In genomic region chr1:36503159-36503558, GRCh38 we compare ENCODE assay signal across 1 cellular context.
TF ChIP-seq lines count a peak whose summit lies in the region.

No MANE protein-coding gene starts in this region.

TF ChIP-seq in HepG2, 621 proteins besides CTCF, POLR2A, EP300 and RAD21:
- no peak for TF ChIP-seq MIXL1 (CRISPR knock-in tag; IDR thresholded peaks at IDR 0.05)
- no peak for TF ChIP-seq ZBTB8A (CRISPR knock-in tag; IDR thresholded peaks at IDR 0.05; ENCODE audit: borderline replicate concordance, low read depth)
- no peak for TF ChIP-seq ZNF891 (CRISPR knock-in tag; IDR thresholded peaks at IDR 0.05)
- 0 out of 2 replicates have a peak, but pooled peaks have one; percentile 26 for TF ChIP-seq HNF4G (IDR thresholded peaks at IDR 0.05; ENCODE audit: borderline replicate concordance, low read depth, low read length)
- no peak for TF ChIP-seq HNF4G (CRISPR knock-in tag; IDR thresholded peaks at IDR 0.05; ENCODE audit: borderline replicate concordance, low read depth)
- no peak for TF ChIP-seq BORCS8-MEF2B (CRISPR knock-in tag; IDR thresholded peaks at IDR 0.05)
- TF ChIP-seq TCF7L2 (IDR thresholded peaks at IDR 0.05; ENCODE audit: low read depth, low read length), result no peak
- no peak for TF ChIP-seq ONECUT2 (CRISPR knock-in tag; IDR thresholded peaks at IDR 0.05)
- TF ChIP-seq GATAD2A (CRISPR knock-in tag; IDR thresholded peaks at IDR 0.05), result peak; percentile 62
- TF ChIP-seq FUBP1 (CRISPR knock-in tag; IDR thresholded peaks at IDR 0.05; ENCODE audit: borderline replicate concordance), result no peak
- TF ChIP-seq SIN3A (IDR thresholded peaks at IDR 0.05; ENCODE audit: borderline replicate concordance, low read depth, low read length), result no peak
- no peak for TF ChIP-seq SRSF9 (IDR thresholded peaks at IDR 0.05; ENCODE audit: borderline replicate concordance, insufficient read depth, low read depth, low read length, poor library complexity, severe bottlenecking)
- TF ChIP-seq DMAP1 (CRISPR knock-in tag; IDR thresholded peaks at IDR 0.05), result no peak
- no peak for TF ChIP-seq ZBTB4 (CRISPR knock-in tag; IDR thresholded peaks at IDR 0.05; ENCODE audit: borderline replicate concordance)
- TF ChIP-seq TFDP2 (CRISPR knock-in tag; IDR thresholded peaks at IDR 0.05), result no peak
- TF ChIP-seq GFI1 (CRISPR knock-in tag; IDR thresholded peaks at IDR 0.05; ENCODE audit: borderline replicate concordance), result 0 out of 2 replicates have a peak, but pooled peaks have one; percentile 28
- TF ChIP-seq MAFF (IDR thresholded peaks at IDR 0.05; ENCODE audit: low read depth, low read length), result no peak
- TF ChIP-seq THAP7 (CRISPR knock-in tag; IDR thresholded peaks at IDR 0.05), result no peak
- TF ChIP-seq ZFY (CRISPR knock-in tag; IDR thresholded peaks at IDR 0.05), result no peak
- no peak for TF ChIP-seq CENPT (CRISPR knock-in tag; IDR thresholded peaks at IDR 0.05; ENCODE audit: low read depth)
- TF ChIP-seq HNF4A (CRISPR knock-in tag; IDR thresholded peaks at IDR 0.05), result peak; percentile 53; the same call in 1 of the 2 replicates
- TF ChIP-seq CEBPG (CRISPR knock-in tag; IDR thresholded peaks at IDR 0.05), result 0 out of 2 replicates have a peak, but pooled peaks have one; percentile 6
- TF ChIP-seq ZNF331 (CRISPR knock-in tag; IDR thresholded peaks at IDR 0.05), result no peak
- TF ChIP-seq KAT7 (CRISPR knock-in tag; IDR thresholded peaks at IDR 0.05; ENCODE audit: borderline replicate concordance), result no peak
- no peak for TF ChIP-seq JDP2 (CRISPR knock-in tag; IDR thresholded peaks at IDR 0.05; ENCODE audit: borderline replicate concordance)
- 0 out of 2 replicates have a peak, but pooled peaks have one; percentile 26 for TF ChIP-seq SIX4 (CRISPR knock-in tag; IDR thresholded peaks at IDR 0.05)
- no peak for TF ChIP-seq ZBED4 (CRISPR knock-in tag; IDR thresholded peaks at IDR 0.05; ENCODE audit: borderline replicate concordance)
- no peak for TF ChIP-seq BCL3 (CRISPR knock-in tag; IDR thresholded peaks at IDR 0.05)
